Comparison of ENCODE assay signal across 8 cellular contexts in genomic region chrX:14872851-14873675, GRCh38. TPM values are rescaled to one million over a fixed set of nuclear protein-coding genes. Genes with fewer than 3 reads are reported as not detected.
DNase-seq lines count a peak whose midpoint lies in the region; ATAC-seq and TF ChIP-seq lines count a peak whose summit lies in the region.

Gene FANCB, minus strand, starts transcription at chrX:14873069. Its CDS starts 7,559 bp downstream, at chrX:14865510.
Gene MOSPD2, plus strand, starts transcription at chrX:14873421. Its CDS starts 108 bp downstream, at chrX:14873529.

- peaks cover 0 to 3% of the 10 kb centered on the region in 2 donors for H3K9me3 Mint-ChIP-seq in activated naive CD4-positive, alpha-beta T cell treated with anti-CD3 and anti-CD28 coated beads, Interleukin-2, amount 50 U/mL, for 72 hours

- peak; percentile 96 for ATAC-seq in HG02623 (IDR thresholded peaks at IDR 0.05; ENCODE audit: unreplicated experiment)
- ATAC-seq in SK-N-SH treated with all-trans-retinoic acid at 6 μM for 48 hours = peak; percentile 98
- ATAC-seq in activated naive CD4-positive, alpha-beta T cell treated with anti-CD3 and anti-CD28 coated beads, Interleukin-2, amount 50 U/mL, for 72 hours = peak; percentile 94

- TF ChIP-seq CTCF in GM10266 (IDR thresholded peaks at IDR 0.05; ENCODE audit: control insufficient read depth, insufficient read depth, low read depth, missing control alignments) = no peak

- H3K27ac Mint-ChIP-seq in activated naive CD4-positive, alpha-beta T cell treated with anti-CD3 and anti-CD28 coated beads, Interleukin-2, amount 50 U/mL, for 72 hours = peak within 1 kb of the TSS; percentile 91 to 95

- H3K36me3 Mint-ChIP-seq in activated naive CD4-positive, alpha-beta T cell treated with anti-CD3 and anti-CD28 coated beads, Interleukin-2, amount 50 U/mL, for 72 hours = peaks cover 3 to 24% of the 10 kb centered on the region in 2 donors

- DNase-seq in GM10266 (ENCODE audit: extremely low spot score) (peak; percentile 87), NCI-H1092 treated with DMSO at 0.1 percent for 48 hours (lab: John Stamatoyannopoulos, UW) (peak; percentile 96), glomerular endothelial cell (ENCODE audit: extremely low read depth, low read depth, low spot score) (peak; percentile 54), occipital lobe (lab: John Stamatoyannopoulos, UW) (peak; percentile 92)
- peak; percentile 84 to 95 for DNase-seq in activated naive CD4-positive, alpha-beta T cell treated with anti-CD3 and anti-CD28 coated beads, Interleukin-2, amount 50 U/mL, for 72 hours (ENCODE audit: low spot score in 2 of 2)

- H3K27ac ChIP-seq in temporal lobe (ENCODE audit: low read depth, low read length) = peak within 1 kb of the TSS; percentile 79

TF ChIP-seq in SK-N-SH treated with all-trans-retinoic acid at 6 μM for 48 hours, 23 proteins besides CTCF, POLR2A, EP300 and RAD21:
- TF ChIP-seq POU6F1 (CRISPR knock-in tag; IDR thresholded peaks at IDR 0.05; ENCODE audit: borderline replicate concordance, low read depth) (no peak), TSHZ2 (CRISPR knock-in tag; IDR thresholded peaks at IDR 0.05) (no peak), SNAI2 (CRISPR knock-in tag; IDR thresholded peaks at IDR 0.05) (no peak), PPARA (CRISPR knock-in tag; IDR thresholded peaks at IDR 0.05; ENCODE audit: borderline replicate concordance) (no peak), CSDC2 (CRISPR knock-in tag; IDR thresholded peaks at IDR 0.05) (no peak), ZNF8 (CRISPR knock-in tag; IDR thresholded peaks at IDR 0.05) (no peak), CREB5 (CRISPR knock-in tag; IDR thresholded peaks at IDR 0.05; ENCODE audit: low read depth) (no peak), CSRNP3 (CRISPR knock-in tag; IDR thresholded peaks at IDR 0.05) (no peak)

RNA-seq across cellular contexts. Expression of gene FANCB, which starts in this region (rescaled TPM):
- 10 to 100 TPM; 20.9 to 21.8 TPM for total RNA-seq in activated naive CD4-positive, alpha-beta T cell treated with anti-CD3 and anti-CD28 coated beads, Interleukin-2, amount 50 U/mL, for 72 hours
- total RNA-seq in glomerular endothelial cell (1.5 TPM in 2 replicates), occipital lobe (14.2 TPM), temporal lobe (7.4 TPM)

RNA-seq across cellular contexts. Expression of gene MOSPD2, which starts in this region (rescaled TPM):
- 10 to 100 TPM; 19.0 to 21.1 TPM for total RNA-seq in activated naive CD4-positive, alpha-beta T cell treated with anti-CD3 and anti-CD28 coated beads, Interleukin-2, amount 50 U/mL, for 72 hours
- 9.5 and 28.1 TPM in 2 replicates for total RNA-seq in glomerular endothelial cell
- 15.6 TPM for total RNA-seq in occipital lobe
- 11.1 TPM for total RNA-seq in temporal lobe

Comparison
In these comparisons a context has a peak if more than half of its experiments do, and no peak if none do; other contexts are left out.
1. Peak in every context shown above with its lines: DNase-seq, ATAC-seq and H3K27ac ChIP-seq.